Comparison of ENCODE assay signal across 8 cellular contexts in the genomic region with DNA sequence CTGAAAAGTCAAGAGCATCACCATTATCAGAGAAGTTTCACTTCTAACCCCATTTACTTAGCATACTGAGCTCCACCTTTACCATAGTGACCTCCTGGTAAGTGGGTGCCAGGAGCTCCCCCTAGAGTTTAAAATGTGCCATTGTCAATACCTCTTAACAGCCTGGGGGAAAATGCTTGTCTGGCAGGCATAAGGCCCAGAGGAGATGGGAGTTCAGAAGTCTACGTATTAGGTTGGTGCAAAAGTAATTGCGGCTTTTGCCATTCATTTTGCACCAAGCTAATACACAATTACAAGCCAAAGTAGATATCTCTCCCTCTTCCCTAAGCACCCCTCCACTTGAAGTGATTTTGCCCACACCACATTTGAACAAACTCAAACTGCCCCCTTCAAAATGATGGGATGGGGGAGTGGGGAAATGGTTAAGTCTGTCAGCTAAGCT.
DNase-seq lines count a peak whose midpoint lies in the region; ATAC-seq and TF ChIP-seq lines count a peak whose summit lies in the region.

No MANE protein-coding gene starts in this region.

- no peaks in the 10 kb centered on the region for H3K4me1 Mint-ChIP-seq in activated CD8-positive, alpha-beta memory T cell treated with anti-CD3 and anti-CD28 coated beads, Interleukin-2, amount 10 ng/mL, durations not matched to agents 7 days and 5 days

- in situ Hi-C loops in astrocyte of the cerebellum (cut with HindIII; ENCODE audit: low sequenced_read_pairs): no loop called here

- CTCF ChIA-PET in activated CD8-positive, alpha-beta memory T cell treated with anti-CD3 and anti-CD28 coated beads, Interleukin-2, amount 10 ng/mL, durations not matched to agents 7 days and 5 days (lab: Charles Lee): no interaction called here

- no peak overlapping the region for H3K4me3 ChIP-seq in astrocyte of the cerebellum (ENCODE audit: low read depth, low read length)

- no peak overlapping the region for H3K4me3 Mint-ChIP-seq in activated CD8-positive, alpha-beta memory T cell treated with anti-CD3 and anti-CD28 coated beads, Interleukin-2, amount 10 ng/mL, durations not matched to agents 7 days and 5 days

- no peaks in the 10 kb centered on the region for H3K27me3 Mint-ChIP-seq in activated CD8-positive, alpha-beta memory T cell treated with anti-CD3 and anti-CD28 coated beads, Interleukin-2, amount 10 ng/mL, durations not matched to agents 7 days and 5 days

- H3K36me3 Mint-ChIP-seq in activated CD8-positive, alpha-beta memory T cell treated with anti-CD3 and anti-CD28 coated beads, Interleukin-2, amount 10 ng/mL, durations not matched to agents 7 days and 5 days: no peaks in the 10 kb centered on the region

- DNase-seq in DMS53 (lab: John Stamatoyannopoulos, UW): peak; percentile 82
- peak; percentile 24 for DNase-seq in NCI-H345 treated with DMSO at 0.1 percent for 48 hours (lab: John Stamatoyannopoulos, UW; ENCODE audit: unreplicated experiment)
- no peak for DNase-seq in astrocyte of the cerebellum (ENCODE audit: low read depth)
- peak; percentile 52 for DNase-seq in kidney glomerular epithelial cell (lab: John Stamatoyannopoulos, UW)
- no peak for DNase-seq in activated T-cell treated with anti-CD3 and anti-CD28 coated beads, Interleukin-2, amount 50 U/mL, for 48 hours
- no peak for DNase-seq in activated CD8-positive, alpha-beta memory T cell treated with anti-CD3 and anti-CD28 coated beads, Interleukin-2, amount 10 ng/mL, durations not matched to agents 7 days and 5 days

- no peak overlapping the region for H3K27ac Mint-ChIP-seq in activated CD8-positive, alpha-beta memory T cell treated with anti-CD3 and anti-CD28 coated beads, Interleukin-2, amount 10 ng/mL, durations not matched to agents 7 days and 5 days

- H3K9me3 Mint-ChIP-seq in activated CD8-positive, alpha-beta memory T cell treated with anti-CD3 and anti-CD28 coated beads, Interleukin-2, amount 10 ng/mL, durations not matched to agents 7 days and 5 days (ENCODE audit: low read depth): peaks cover 1% of the 10 kb centered on the region

- peak; percentile 54 for TF ChIP-seq CTCF in astrocyte of the cerebellum (IDR thresholded peaks at IDR 0.05; ENCODE audit: low read depth, low read length, missing control alignments)

- ATAC-seq in GM19438 (IDR thresholded peaks at IDR 0.05; ENCODE audit: low read depth, unreplicated experiment) (peak; percentile 96), HG03280 (IDR thresholded peaks at IDR 0.05; ENCODE audit: unreplicated experiment) (peak; percentile 99)
- ATAC-seq in activated CD8-positive, alpha-beta memory T cell treated with anti-CD3 and anti-CD28 coated beads, Interleukin-2, amount 10 ng/mL, durations not matched to agents 7 days and 5 days: no peak

Comparison
In these comparisons a context has a peak if more than half of its experiments do, and no peak if none do; other contexts are left out.
1. DNase-seq: peak in DMS53 (single experiment), NCI-H345 treated with DMSO at 0.1 percent for 48 hours (single experiment) and kidney glomerular epithelial cell (single experiment); none in astrocyte of the cerebellum (single experiment), activated T-cell treated with anti-CD3 and anti-CD28 coated beads, Interleukin-2, amount 50 U/mL, for 48 hours (0 of 2) and activated CD8-positive, alpha-beta memory T cell treated with anti-CD3 and anti-CD28 coated beads, Interleukin-2, amount 10 ng/mL, durations not matched to agents 7 days and 5 days (single experiment).